30 cellular contexts compared by ENCODE assay signal in the genomic region with DNA sequence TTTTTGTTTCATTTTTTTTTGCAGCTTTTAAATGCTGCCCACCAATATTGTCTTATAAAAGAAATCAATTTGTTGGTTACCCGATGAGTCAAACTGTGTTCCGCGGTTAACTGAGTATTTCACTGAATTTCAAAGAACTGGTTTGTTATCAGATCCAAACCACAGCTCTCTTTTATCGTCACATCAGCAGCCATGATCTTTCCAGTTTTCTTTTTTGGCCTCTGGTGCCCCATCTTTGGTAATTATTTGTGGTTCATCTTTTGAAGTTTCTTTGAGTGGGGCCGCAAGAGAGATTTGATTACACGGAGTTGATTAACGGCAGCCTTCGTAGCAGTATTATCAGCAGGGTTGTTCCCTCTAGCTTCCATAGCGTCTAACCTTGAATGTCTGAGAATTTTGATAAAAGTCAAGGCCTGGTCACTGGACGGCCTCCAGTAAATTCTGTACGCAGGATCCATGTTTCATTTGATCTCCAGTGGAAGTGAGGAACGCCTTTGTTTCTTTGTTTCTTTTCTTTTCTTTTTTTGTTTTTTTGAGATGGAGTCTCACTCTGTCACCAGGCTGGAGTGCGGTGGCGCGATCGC. TPM values are rescaled to one million over a fixed set of nuclear protein-coding genes. Genes with fewer than 3 reads are reported as not detected.
DNase-seq lines count a peak whose midpoint lies in the region; ATAC-seq, FAIRE-seq and TF ChIP-seq lines count a peak whose summit lies in the region.
"Had no signal": no experiment of that assay in that cellular context is flagged by ENCODE, and none has a peak within 500 bp of the region (broad histone marks: within the 10 kb centered on the region; RNA-seq: fewer than 3 reads in every experiment).

No MANE protein-coding gene starts in this region.

- no peak overlapping the region for H2BK5ac ChIP-seq in trophoblast cell (ENCODE audit: low read depth, low read length, poor library complexity)

- no peak for TF ChIP-seq CTCF in astrocyte (IDR thresholded peaks at IDR 0.05; ENCODE audit: insufficient read depth, low read depth, low read length)

- no peaks in the 10 kb centered on the region for H3K36me3 ChIP-seq in astrocyte (ENCODE audit: insufficient read depth, low read length)
- H3K36me3 ChIP-seq in trophoblast cell (ENCODE audit: control insufficient read depth in 1 of 2, insufficient read depth in 2 of 2, low read length in 2 of 2) = no peaks in the 10 kb centered on the region
- H3K36me3 ChIP-seq: colonic mucosa, esophagus muscularis mucosa, upper lobe of right lung had no signal

- H3K4me1 ChIP-seq in astrocyte (ENCODE audit: insufficient read depth, low read length) = no peaks in the 10 kb centered on the region
- peaks cover 16 to 25% of the 10 kb centered on the region in 2 experiments for H3K4me1 ChIP-seq in trophoblast cell (ENCODE audit: control insufficient read depth in 1 of 2, insufficient read depth in 2 of 2, low read length in 2 of 2)
- H3K4me1 ChIP-seq: colonic mucosa had no signal

- ATAC-seq in activated T-cell treated with anti-CD3 and anti-CD28 coated beads, Interleukin-2, amount 50 U/mL, for 4 hours = peak; percentile 46 to 62
- ATAC-seq in left colon = no peak
- no peak for ATAC-seq in activated CD4-positive, alpha-beta T cell treated with anti-CD3 and anti-CD28 coated beads for 36 hours
- ATAC-seq: effector memory CD8-positive, alpha-beta T cell; left lobe of liver; sciatic nerve; upper lobe of right lung had no signal

- H3K4me3 Mint-ChIP-seq in activated T-cell treated with anti-CD3 and anti-CD28 coated beads, Interleukin-2, amount 50 U/mL, for 4 hours = no peak overlapping the region
- H3K4me3 Mint-ChIP-seq in astrocyte (ENCODE audit: unreplicated experiment) = peak overlapping the region; percentile 64
- H3K4me3 Mint-ChIP-seq in activated CD4-positive, alpha-beta T cell treated with anti-CD3 and anti-CD28 coated beads for 36 hours = no peak overlapping the region
- H3K4me3 Mint-ChIP-seq: B cell; effector memory CD8-positive, alpha-beta T cell; neural crest cell had no signal

- no peak overlapping the region for H2BK120ac ChIP-seq in trophoblast cell (ENCODE audit: insufficient read depth, low read length, poor library complexity)

- H3K27ac Mint-ChIP-seq in astrocyte (ENCODE audit: unreplicated experiment) = no peak overlapping the region
- no peak overlapping the region for H3K27ac Mint-ChIP-seq in activated CD4-positive, alpha-beta T cell treated with anti-CD3 and anti-CD28 coated beads for 36 hours
- H3K27ac Mint-ChIP-seq: B cell; effector memory CD8-positive, alpha-beta T cell had no signal

- no peak overlapping the region for H2AFZ ChIP-seq in astrocyte (ENCODE audit: low read depth, low read length)
- H2AFZ ChIP-seq in trophoblast cell (ENCODE audit: insufficient read depth, low read length, poor library complexity) = no peak overlapping the region
- H2AFZ ChIP-seq: GM23248 had no signal

- no peak overlapping the region for H4K8ac ChIP-seq in trophoblast cell (ENCODE audit: low read depth, low read length)

- no peaks in the 10 kb centered on the region for H3K9me3 ChIP-seq in astrocyte (ENCODE audit: insufficient read depth, low read depth, low read length)
- no peaks in the 10 kb centered on the region for H3K9me3 ChIP-seq in trophoblast cell (ENCODE audit: insufficient read depth, low read depth, low read length)
- H3K9me3 ChIP-seq: colonic mucosa, esophagus muscularis mucosa, upper lobe of right lung had no signal

- H3K9ac ChIP-seq in astrocyte (ENCODE audit: low read length) (no peak overlapping the region), trophoblast cell (ENCODE audit: low read length) (no peak overlapping the region)
- H3K9ac ChIP-seq: GM23248 had no signal

- H4K20me1 ChIP-seq in astrocyte (ENCODE audit: insufficient read depth, low read length) = no peaks in the 10 kb centered on the region

- H2BK12ac ChIP-seq in trophoblast cell (ENCODE audit: low read length) = peak overlapping the region; percentile 59

- peaks cover 9% of the 10 kb centered on the region for H3K4me1 Mint-ChIP-seq in activated T-cell treated with anti-CD3 and anti-CD28 coated beads, Interleukin-2, amount 50 U/mL, for 4 hours (ENCODE audit: low read depth)
- H3K4me1 Mint-ChIP-seq in astrocyte (ENCODE audit: low read depth, unreplicated experiment) = peaks cover 7% of the 10 kb centered on the region
- peaks cover 13% of the 10 kb centered on the region for H3K4me1 Mint-ChIP-seq in activated CD4-positive, alpha-beta T cell treated with anti-CD3 and anti-CD28 coated beads for 36 hours

- peaks cover 4% of the 10 kb centered on the region for H3K27me3 ChIP-seq in astrocyte (ENCODE audit: insufficient read depth, low read length)
- no peaks in the 10 kb centered on the region for H3K27me3 ChIP-seq in trophoblast cell (ENCODE audit: insufficient read depth, low read length)
- H3K27me3 ChIP-seq: colonic mucosa, upper lobe of right lung had no signal

- H2AK5ac ChIP-seq in trophoblast cell (ENCODE audit: low read length) = no peak overlapping the region

- peak overlapping the region; percentile 42 for H4K91ac ChIP-seq in trophoblast cell (ENCODE audit: low read depth, low read length)

- H3K4me2 ChIP-seq in astrocyte (ENCODE audit: low read length) (no peak overlapping the region), trophoblast cell (ENCODE audit: low read length) (no peak overlapping the region)

- no peak for DNase-seq in activated T-cell treated with anti-CD3 and anti-CD28 coated beads, Interleukin-2, amount 50 U/mL, for 4 hours
- DNase-seq in activated T-cell treated with anti-CD3 and anti-CD28 coated beads, Interleukin-2, amount 50 U/mL, for 48 hours = no peak
- DNase-seq in OCI-M1 (lab: John Stamatoyannopoulos, UW) (peak; percentile 33), astrocyte (ENCODE audit: low read depth) (no peak), trophoblast cell (no peak), medulla oblongata (ENCODE audit: extremely low spot score) (no peak), left colon (no peak)
- DNase-seq in activated CD4-positive, alpha-beta T cell treated with anti-CD3 and anti-CD28 coated beads for 36 hours = no peak
- DNase-seq: activated CD4-positive, alpha-beta T cell treated with anti-CD3 and anti-CD28 coated beads for 48 hours; activated CD8-positive, alpha-beta memory T cell treated with anti-CD3 and anti-CD28 coated beads, Interleukin-2, amount 50 U/mL, for 48 hours; activated gamma-delta T cell treated with Interleukin-2 at 50 U/mL for 16 hours; amniotic stem cell; colonic mucosa; effector memory CD8-positive, alpha-beta T cell; GDM1; GM23248; NCI-H1105 treated with DMSO at 0.1 percent for 48 hours; NCI-H2029 treated with DMSO at 0.1 percent for 48 hours; NCI-H2227 treated with DMSO at 0.1 percent for 48 hours; NCI-H82; posterior cingulate gyrus; SW 1271; upper lobe of right lung had no signal

- no peak overlapping the region for H3K23ac ChIP-seq in trophoblast cell (ENCODE audit: low read length)

- H3K27me3 Mint-ChIP-seq in activated T-cell treated with anti-CD3 and anti-CD28 coated beads, Interleukin-2, amount 50 U/mL, for 4 hours (ENCODE audit: low read depth) = peaks cover 33% of the 10 kb centered on the region
- H3K27me3 Mint-ChIP-seq in astrocyte (ENCODE audit: low read depth, unreplicated experiment) = peaks cover 11% of the 10 kb centered on the region
- peaks cover 14% of the 10 kb centered on the region for H3K27me3 Mint-ChIP-seq in activated CD4-positive, alpha-beta T cell treated with anti-CD3 and anti-CD28 coated beads for 36 hours

- CTCF ChIA-PET in activated CD4-positive, alpha-beta T cell treated with anti-CD3 and anti-CD28 coated beads for 36 hours (lab: Charles Lee) = interaction anchor here (0.7 to 1.2 kb wide), 3 partner anchors 87 to 123 kb away, joined by 3 to 4 read pairs (median 3); no protein-coding TSS in a partner anchor

- H3K79me2 ChIP-seq in astrocyte (ENCODE audit: insufficient read depth, low read length) = no peaks in the 10 kb centered on the region
- H3K79me2 ChIP-seq in trophoblast cell (ENCODE audit: control insufficient read depth, insufficient read depth, low read length, poor library complexity) = peaks cover 5% of the 10 kb centered on the region

- no peak overlapping the region for H3K4ac ChIP-seq in trophoblast cell (ENCODE audit: low read depth, low read length)

- H3K79me1 ChIP-seq in trophoblast cell (ENCODE audit: low read length) = peaks cover 33% of the 10 kb centered on the region

- H3K14ac ChIP-seq in trophoblast cell (ENCODE audit: low read length) = peak overlapping the region; percentile 63

- FAIRE-seq in astrocyte (lab: Jason Lieb, UNC) = no peak
- FAIRE-seq: frontal cortex had no signal

- H3K4me3 ChIP-seq in astrocyte (ENCODE audit: insufficient read depth, low read depth, low read length) (no peak overlapping the region), trophoblast cell (ENCODE audit: low read depth, low read length) (no peak overlapping the region)
- H3K4me3 ChIP-seq: colonic mucosa, esophagus muscularis mucosa, GM23248, upper lobe of right lung had no signal

- H3K18ac ChIP-seq in trophoblast cell (ENCODE audit: low read length) = no peak overlapping the region

- POLR2A ChIA-PET in activated CD4-positive, alpha-beta T cell treated with anti-CD3 and anti-CD28 coated beads for 36 hours (lab: Charles Lee) = no interaction called here

- no peaks in the 10 kb centered on the region for H3K36me3 Mint-ChIP-seq in activated T-cell treated with anti-CD3 and anti-CD28 coated beads, Interleukin-2, amount 50 U/mL, for 4 hours (ENCODE audit: insufficient read depth)
- H3K36me3 Mint-ChIP-seq in astrocyte (ENCODE audit: low read depth, unreplicated experiment) = no peaks in the 10 kb centered on the region
- no peaks in the 10 kb centered on the region for H3K36me3 Mint-ChIP-seq in activated CD4-positive, alpha-beta T cell treated with anti-CD3 and anti-CD28 coated beads for 36 hours (ENCODE audit: low read depth)

- H4K12ac ChIP-seq in trophoblast cell (ENCODE audit: low read depth, low read length) = no peak overlapping the region

- no CpG with 5 or more reads among the region's 16 CpGs for WGBS in trophoblast cell (ENCODE audit: extremely low coverage, insufficient coverage, insufficient read length)

- no peak overlapping the region for H3K27ac ChIP-seq in astrocyte (ENCODE audit: low read depth, low read length)
- H3K27ac ChIP-seq in trophoblast cell (ENCODE audit: low read depth, low read length) = no peak overlapping the region
- H3K27ac ChIP-seq: colonic mucosa, esophagus muscularis mucosa, GM23248, HL-60, upper lobe of right lung had no signal

- no peaks in the 10 kb centered on the region for H3K9me3 Mint-ChIP-seq in activated T-cell treated with anti-CD3 and anti-CD28 coated beads, Interleukin-2, amount 50 U/mL, for 4 hours
- no peaks in the 10 kb centered on the region for H3K9me3 Mint-ChIP-seq in astrocyte (ENCODE audit: unreplicated experiment)
- H3K9me3 Mint-ChIP-seq in activated CD4-positive, alpha-beta T cell treated with anti-CD3 and anti-CD28 coated beads for 36 hours (ENCODE audit: low read depth) = no peaks in the 10 kb centered on the region
- H3K9me3 Mint-ChIP-seq: effector memory CD8-positive, alpha-beta T cell; neural crest cell had no signal

- intact Hi-C loops in left colon (cut with DNase I, micrococcal nuclease) = no loop called here
- intact Hi-C loops in activated CD4-positive, alpha-beta T cell treated with anti-CD3 and anti-CD28 coated beads for 36 hours (cut with DNase I, micrococcal nuclease) = no loop called here

RNA-seq across cellular contexts. Expression of gene FSCN1, which starts 14.1 kb away (rescaled TPM):
- 10 to 100 TPM; 17.5 to 27.2 (median 18.3) TPM for total RNA-seq in activated T-cell treated with anti-CD3 and anti-CD28 coated beads, Interleukin-2, amount 50 U/mL, for 4 hours
- 629 and 685 TPM in 2 replicates for total RNA-seq in astrocyte
- 507 and 526 TPM in 2 replicates for polyA plus RNA-seq in trophoblast cell (2013)
- total RNA-seq in left colon = 10 to 100 TPM in 1 of 2 donors, 1 to 10 TPM in 1; 4.7 to 10.4 TPM
- total RNA-seq in activated CD4-positive, alpha-beta T cell treated with anti-CD3 and anti-CD28 coated beads for 36 hours = 10 to 100 TPM; 18.5 to 21.0 TPM

RNA-seq across cellular contexts. Expression of gene ACTB, which starts 48.1 kb away (rescaled TPM):
- 1,000 to 10,000 TPM; 6,778 to 7,684 (median 6,905) TPM for total RNA-seq in activated T-cell treated with anti-CD3 and anti-CD28 coated beads, Interleukin-2, amount 50 U/mL, for 4 hours
- total RNA-seq in astrocyte = 8,286 and 8,942 TPM in 2 replicates
- 11,522 and 11,821 TPM in 2 replicates for polyA plus RNA-seq in trophoblast cell (2013)
- 1,000 to 10,000 TPM; 5,232 to 5,467 TPM for total RNA-seq in left colon
- total RNA-seq in activated CD4-positive, alpha-beta T cell treated with anti-CD3 and anti-CD28 coated beads for 36 hours = over 10,000 TPM in 1 of 2 experiments, 1,000 to 10,000 TPM in 1; 9,205 to 11,516 TPM

Comparison
In these comparisons a context has a peak if more than half of its experiments do, and no peak if none do; other contexts are left out.
1. ATAC-seq: peak in activated T-cell treated with anti-CD3 and anti-CD28 coated beads, Interleukin-2, amount 50 U/mL, for 4 hours (2 of 2); none in left colon (single experiment) and activated CD4-positive, alpha-beta T cell treated with anti-CD3 and anti-CD28 coated beads for 36 hours (single experiment).
2. RNA of gene FSCN1, which starts 14.1 kb away (total RNA-seq): 629 to 685 TPM in astrocyte; 18.5 to 21.0 TPM in activated CD4-positive, alpha-beta T cell treated with anti-CD3 and anti-CD28 coated beads for 36 hours, 17.5 to 27.2 TPM in activated T-cell treated with anti-CD3 and anti-CD28 coated beads, Interleukin-2, amount 50 U/mL, for 4 hours and 4.7 to 10.4 TPM in left colon; every median in the first group is over 10 times any median in the second.